ENCODE assay signal across 1 cellular context in genomic region chr1:220950576-220950975, GRCh38.
TF ChIP-seq lines count a peak whose summit lies in the region.

No MANE protein-coding gene starts in this region.

TF ChIP-seq in GM23338, 12 proteins besides CTCF, POLR2A, EP300 and RAD21 (continued from another document):
- TF ChIP-seq ZNF462 (CRISPR knock-in tag; IDR thresholded peaks at IDR 0.05) (no peak), ZNF114 (CRISPR knock-in tag; IDR thresholded peaks at IDR 0.05) (no peak), EZH2phosphoT487 (IDR thresholded peaks at IDR 0.05; ENCODE audit: unreplicated experiment) (no peak), STAT1 (IDR thresholded peaks at IDR 0.05; ENCODE audit: unreplicated experiment) (no peak)
